In the genomic region with DNA sequence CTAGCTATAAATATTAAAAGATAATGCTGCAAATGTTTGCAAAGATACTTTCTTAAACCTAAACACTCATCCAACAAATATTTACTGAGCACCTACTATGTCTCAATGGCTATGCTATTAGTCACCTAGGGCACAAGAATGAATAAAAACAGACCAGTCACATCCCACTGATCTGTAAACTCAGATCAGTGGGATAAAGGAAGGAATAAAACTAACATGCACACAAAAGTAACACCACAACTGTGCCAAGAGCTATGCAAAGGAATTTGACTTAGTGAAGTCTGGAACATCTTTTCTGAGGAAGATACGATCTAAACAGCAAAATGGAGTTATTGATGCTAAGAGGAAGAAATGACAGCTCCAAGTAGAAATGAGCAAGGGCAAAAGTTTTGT, we compare ENCODE assay signal across 15 cellular contexts. TPM values are rescaled to one million over a fixed set of nuclear protein-coding genes. Genes with fewer than 3 reads are reported as not detected.
DNase-seq lines count a peak whose midpoint lies in the region; ATAC-seq and TF ChIP-seq lines count a peak whose summit lies in the region.
"Had no signal": no experiment of that assay in that cellular context is flagged by ENCODE, and none has a peak within 500 bp of the region (broad histone marks: within the 10 kb centered on the region; RNA-seq: fewer than 3 reads in every experiment).

No MANE protein-coding gene starts in this region.

- POLR2A ChIA-PET in CD8-positive, alpha-beta memory T cell (lab: Charles Lee) = no interaction called here

- peak overlapping the region in 2 of 7 donors; percentile 1 to 15 for H3K4me3 Mint-ChIP-seq in CD8-positive, alpha-beta memory T cell
- peak overlapping the region; percentile 16 for H3K4me3 Mint-ChIP-seq in HFFc6
- H3K4me3 Mint-ChIP-seq in activated T-helper 17 cell treated with anti-CD3 and anti-CD28 coated beads, Interleukin-2, amount 50 U/mL, for 72 hours = no peak overlapping the region
- no peak overlapping the region for H3K4me3 Mint-ChIP-seq in GM23338
- H3K4me3 Mint-ChIP-seq in osteocyte (ENCODE audit: unreplicated experiment) = no peak overlapping the region

- H3K4me3 ChIP-seq in CD8-positive, alpha-beta memory T cell (ENCODE audit: low read length) = no peak overlapping the region
- H3K4me3 ChIP-seq in GM23338 = no peak overlapping the region
- H3K4me3 ChIP-seq: right lobe of liver, SJSA1, thoracic aorta had no signal

- peak; percentile 31 for ATAC-seq in activated T-helper 17 cell treated with anti-CD3 and anti-CD28 coated beads, Interleukin-2, amount 50 U/mL, for 72 hours (replicated peaks)
- no peak for ATAC-seq in GM23338
- ATAC-seq: activated CD4-positive, CD25-positive, alpha-beta regulatory T cell treated with anti-CD3 and anti-CD28 coated beads, Interleukin-2, amount 50 U/mL, for 24 hours; HCT116 had no signal

- peaks cover 19% of the 10 kb centered on the region; the same call in 1 of the 2 replicates for H3K79me2 ChIP-seq in GM23338 (replicated peaks; ENCODE audit: insufficient read depth)

- 0 out of 2 replicates have a peak, but pooled peaks cover 4% of the 10 kb centered on the region for H4K20me1 ChIP-seq in GM23338 (replicated peaks; ENCODE audit: insufficient read depth)

- H3K4me2 ChIP-seq in GM23338 = no peak overlapping the region; the same call in 1 of the 2 replicates

- H3K9me3 ChIP-seq in CD8-positive, alpha-beta memory T cell (ENCODE audit: low read length) = no peaks in the 10 kb centered on the region
- H3K9me3 ChIP-seq: right lobe of liver, SJSA1, thoracic aorta had no signal

- no peak overlapping the region for H3K27ac ChIP-seq in CD8-positive, alpha-beta memory T cell (ENCODE audit: low read depth, low read length)
- H3K27ac ChIP-seq in GM23338 (ENCODE audit: low read depth) = no peak overlapping the region
- H3K27ac ChIP-seq: right lobe of liver, SJSA1, thoracic aorta had no signal

- H2AFZ ChIP-seq in GM23338 = no peak overlapping the region

- no peak for DNase-seq in CD8-positive, alpha-beta memory T cell
- peak; percentile 86 for DNase-seq in HFFc6
- DNase-seq in kidney tubule cell (ENCODE audit: low spot score) = peak; percentile 73
- no peak for DNase-seq in GM23338 (ENCODE audit: low spot score)
- DNase-seq in GM10266 (ENCODE audit: extremely low spot score) = no peak
- DNase-seq in osteocyte (ENCODE audit: extremely low spot score, unreplicated experiment) = no peak
- no peak for DNase-seq in stimulated activated CD4-positive, alpha-beta T cell treated with anti-CD3 and anti-CD28 coated beads, Interleukin-2, amount 100 ng/mL, for 48 hours
- DNase-seq: NCI-H1694 treated with DMSO at 0.1 percent for 48 hours, NCI-H748 treated with DMSO at 0.1 percent for 48 hours, right lobe of liver had no signal

- no peaks in the 10 kb centered on the region for H3K36me3 ChIP-seq in CD8-positive, alpha-beta memory T cell (ENCODE audit: insufficient read depth, low read length)
- H3K36me3 ChIP-seq in GM23338 (ENCODE audit: insufficient read depth) = no peaks in the 10 kb centered on the region
- H3K36me3 ChIP-seq: right lobe of liver, SJSA1, thoracic aorta had no signal

- peaks cover 16 to 41% (median 21%) of the 10 kb centered on the region in 3 donors for H3K36me3 Mint-ChIP-seq in CD8-positive, alpha-beta memory T cell
- peaks cover 21% of the 10 kb centered on the region for H3K36me3 Mint-ChIP-seq in HFFc6 (ENCODE audit: low read depth)
- peaks cover 66% of the 10 kb centered on the region for H3K36me3 Mint-ChIP-seq in activated T-helper 17 cell treated with anti-CD3 and anti-CD28 coated beads, Interleukin-2, amount 50 U/mL, for 72 hours (ENCODE audit: low read depth)
- peaks cover 11% of the 10 kb centered on the region; the same call in 2 of the 3 replicates for H3K36me3 Mint-ChIP-seq in GM23338 (ENCODE audit: low read depth)
- peaks cover 15% of the 10 kb centered on the region for H3K36me3 Mint-ChIP-seq in osteocyte (ENCODE audit: unreplicated experiment)

- H3K27ac Mint-ChIP-seq in CD8-positive, alpha-beta memory T cell = peak overlapping the region in 7 of 8 donors; percentile 2 to 82 (median 58)
- H3K27ac Mint-ChIP-seq in HFFc6 (peak overlapping the region; percentile 60), GM23338 (no peak overlapping the region), osteocyte (ENCODE audit: unreplicated experiment) (no peak overlapping the region)
- peak overlapping the region; percentile 1 for H3K27ac Mint-ChIP-seq in activated T-helper 17 cell treated with anti-CD3 and anti-CD28 coated beads, Interleukin-2, amount 50 U/mL, for 72 hours

- TF ChIP-seq CTCF in HFFc6 (IDR thresholded peaks at IDR 0.05) (no peak), GM23338 (conservative IDR thresholded peaks at IDR 0.05; ENCODE audit: low read depth in 2 of 2) (no peak), GM10266 (IDR thresholded peaks at IDR 0.05; ENCODE audit: control insufficient read depth, insufficient read depth, low read depth, missing control alignments) (no peak), osteocyte (IDR thresholded peaks at IDR 0.05) (no peak)

- no peaks in the 10 kb centered on the region for H3K27me3 Mint-ChIP-seq in CD8-positive, alpha-beta memory T cell
- no peaks in the 10 kb centered on the region for H3K27me3 Mint-ChIP-seq in HFFc6 (ENCODE audit: insufficient read depth)
- H3K27me3 Mint-ChIP-seq in activated T-helper 17 cell treated with anti-CD3 and anti-CD28 coated beads, Interleukin-2, amount 50 U/mL, for 72 hours = no peaks in the 10 kb centered on the region
- H3K27me3 Mint-ChIP-seq in GM23338 (ENCODE audit: insufficient read depth, low read depth, poor library complexity) = no peaks in the 10 kb centered on the region
- H3K27me3 Mint-ChIP-seq in osteocyte (ENCODE audit: unreplicated experiment) = no peaks in the 10 kb centered on the region

- peaks cover 0 to 3% (median 2%) of the 10 kb centered on the region in 5 donors for H3K9me3 Mint-ChIP-seq in CD8-positive, alpha-beta memory T cell
- H3K9me3 Mint-ChIP-seq in HFFc6 (peaks cover 7% of the 10 kb centered on the region; the same call in 1 of the 2 replicates), GM23338 (no peaks in the 10 kb centered on the region), osteocyte (ENCODE audit: unreplicated experiment) (peaks cover 7% of the 10 kb centered on the region)
- H3K9me3 Mint-ChIP-seq in activated T-helper 17 cell treated with anti-CD3 and anti-CD28 coated beads, Interleukin-2, amount 50 U/mL, for 72 hours = no peaks in the 10 kb centered on the region

- peaks cover 73 to 93% (median 86%) of the 10 kb centered on the region in 3 donors for H3K4me1 Mint-ChIP-seq in CD8-positive, alpha-beta memory T cell
- H3K4me1 Mint-ChIP-seq in HFFc6 (ENCODE audit: low read depth) = peaks cover 58% of the 10 kb centered on the region
- H3K4me1 Mint-ChIP-seq in activated T-helper 17 cell treated with anti-CD3 and anti-CD28 coated beads, Interleukin-2, amount 50 U/mL, for 72 hours = peaks cover 43% of the 10 kb centered on the region
- peaks cover 37% of the 10 kb centered on the region for H3K4me1 Mint-ChIP-seq in GM23338
- peaks cover 14% of the 10 kb centered on the region for H3K4me1 Mint-ChIP-seq in osteocyte (ENCODE audit: unreplicated experiment)

- H3K9me2 ChIP-seq in GM23338 (ENCODE audit: insufficient read depth) = no peaks in the 10 kb centered on the region

- CTCF ChIA-PET in CD8-positive, alpha-beta memory T cell (lab: Charles Lee) = no interaction called here

- no peaks in the 10 kb centered on the region for H3F3A ChIP-seq in GM23338 (replicated peaks; ENCODE audit: low read depth)

- peaks cover 14% of the 10 kb centered on the region for H3K4me1 ChIP-seq in CD8-positive, alpha-beta memory T cell (ENCODE audit: insufficient read depth, low read length)
- H3K4me1 ChIP-seq in GM23338 (ENCODE audit: insufficient read depth) = peaks cover 29% of the 10 kb centered on the region

- H3K27me3 ChIP-seq in CD8-positive, alpha-beta memory T cell (ENCODE audit: insufficient read depth, low read length, poor library complexity, severe bottlenecking) = no peaks in the 10 kb centered on the region
- no peaks in the 10 kb centered on the region for H3K27me3 ChIP-seq in GM23338 (ENCODE audit: insufficient read depth)
- H3K27me3 ChIP-seq: right lobe of liver, SJSA1 had no signal

RNA-seq across cellular contexts. Expression of a gene that starts 56.6 kb away (rescaled TPM):
- 100 to 1,000 TPM; 112 to 113 TPM for total RNA-seq in CD8-positive, alpha-beta memory T cell
- 67.7 TPM for polyA plus RNA-seq in CD8-positive, alpha-beta memory T cell
- total RNA-seq in HFFc6 (2021; fragmentation: NEBNext Ultra II Directional; extraction: Animal tissue kit (Norgen Biotek cat#: 25700)) = 10 to 100 TPM; 17.6 to 22.6 (median 20.6) TPM
- 100 to 1,000 TPM in 1 of 2 donors, 10 to 100 TPM in 1; 41.4 to 110 TPM for total RNA-seq in activated T-helper 17 cell treated with anti-CD3 and anti-CD28 coated beads, Interleukin-2, amount 50 U/mL, for 72 hours
- total RNA-seq in GM23338 (2014; rRNA removed; shearing (Covaris generic)) = 41.9 and 47.7 TPM in 2 replicates
- 20.5 TPM in 2 replicates for polyA plus RNA-seq in GM23338 (2016; fragmentation: Nextera tagmentation; extraction: Ambion mirVana)
- 24.6 and 28.8 TPM in 2 replicates for total RNA-seq in osteocyte

Comparison
In these comparisons a context has a peak if more than half of its experiments do, and no peak if none do; other contexts are left out.
1. DNase-seq: peak in HFFc6 (single experiment) and kidney tubule cell (single experiment); none in CD8-positive, alpha-beta memory T cell (0 of 5), GM23338 (single experiment), GM10266 (single experiment), osteocyte (single experiment) and stimulated activated CD4-positive, alpha-beta T cell treated with anti-CD3 and anti-CD28 coated beads, Interleukin-2, amount 100 ng/mL, for 48 hours (0 of 2).
2. H3K27ac Mint-ChIP-seq: peak in CD8-positive, alpha-beta memory T cell (7 of 8), HFFc6 (single experiment) and activated T-helper 17 cell treated with anti-CD3 and anti-CD28 coated beads, Interleukin-2, amount 50 U/mL, for 72 hours (single experiment); none in GM23338 (single experiment) and osteocyte (single experiment).